Comparison of ENCODE assay signal across 16 cellular contexts in the genomic region with DNA sequence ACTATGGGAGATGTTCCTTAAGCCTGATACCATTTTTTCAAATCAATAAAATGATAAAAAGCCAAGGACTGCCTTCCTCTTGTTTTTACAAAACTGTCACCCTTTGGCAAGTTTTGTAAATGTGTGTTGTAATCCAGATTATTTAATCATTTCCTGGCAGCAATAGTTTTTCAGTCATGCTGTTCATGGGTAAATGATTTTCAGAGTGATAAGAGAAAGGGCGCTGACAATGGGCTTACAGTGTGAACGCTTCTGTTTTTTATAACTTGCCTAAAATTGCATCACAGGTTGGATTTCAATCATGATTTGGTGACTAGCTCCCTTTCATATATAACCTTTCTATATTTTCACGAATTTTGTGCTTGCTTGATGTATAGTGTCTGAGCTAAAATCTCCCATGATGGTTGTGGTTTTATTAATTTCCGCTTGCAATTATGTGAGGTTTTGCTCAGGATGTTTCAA. TPM values are rescaled to one million over a fixed set of nuclear protein-coding genes. Genes with fewer than 3 reads are reported as not detected.
DNase-seq lines count a peak whose midpoint lies in the region; ATAC-seq and TF ChIP-seq lines count a peak whose summit lies in the region.
"Had no signal": no experiment of that assay in that cellular context is flagged by ENCODE, and none has a peak within 500 bp of the region (broad histone marks: within the 10 kb centered on the region; RNA-seq: fewer than 3 reads in every experiment).

No MANE protein-coding gene starts in this region.

- no peak overlapping the region for H3K9ac ChIP-seq in mucosa of rectum (ENCODE audit: low read depth in 1 of 2, low read length in 2 of 2)

- peak overlapping the region; percentile 36 for H3K4me2 ChIP-seq in DOHH2 (ENCODE audit: low read length)

- DNase-seq in NOMO-1 treated with dmso at 0.1 percent for 144 hours (lab: John Stamatoyannopoulos, UW; ENCODE audit: unreplicated experiment), result peak; percentile 2
- peak; percentile 52 for DNase-seq in central memory CD4-positive, alpha-beta T cell
- no peak for DNase-seq in immature natural killer cell
- no peak for DNase-seq in DMS79 treated with DMSO at 0.1 percent for 48 hours (lab: John Stamatoyannopoulos, UW)
- DNase-seq in medulla oblongata (ENCODE audit: extremely low spot score), result no peak
- DNase-seq: activated CD4-positive, alpha-beta memory T cell treated with anti-CD3 and anti-CD28 coated beads, Interleukin-2, amount 10 ng/mL, durations not matched to agents 7 days and 5 days; dermis blood vessel endothelial cell; HFFc6; NCI-H2029 treated with DMSO at 0.1 percent for 48 hours; substantia nigra had no signal

- peaks cover 23% of the 10 kb centered on the region for H3K4me1 ChIP-seq in DOHH2 (ENCODE audit: control insufficient read depth, low read length)
- peaks cover 24 to 38% of the 10 kb centered on the region in 2 donors for H3K4me1 ChIP-seq in mucosa of rectum (ENCODE audit: control insufficient read depth in 2 of 2, insufficient read depth in 2 of 2, low read length in 2 of 2)

- no peak for TF ChIP-seq CTCF in DOHH2 (IDR thresholded peaks at IDR 0.05; ENCODE audit: low read depth, low read length, poor library complexity, severe bottlenecking)

- peaks cover 0 to 2% (median 0%) of the 10 kb centered on the region in 6 donors for H3K9me3 Mint-ChIP-seq in immature natural killer cell
- H3K9me3 Mint-ChIP-seq: activated CD4-positive, alpha-beta memory T cell treated with anti-CD3 and anti-CD28 coated beads, Interleukin-2, amount 10 ng/mL, durations not matched to agents 7 days and 5 days; activated naive CD4-positive, alpha-beta T cell treated with anti-CD3 and anti-CD28 coated beads, Interleukin-2, amount 50 U/mL, for 24 hours; HFFc6 had no signal

- ATAC-seq in GM19467 (IDR thresholded peaks at IDR 0.05; ENCODE audit: unreplicated experiment), result no peak
- ATAC-seq: K562 had no signal

- no peaks in the 10 kb centered on the region for H3F3A ChIP-seq in DOHH2 (ENCODE audit: control insufficient read depth, insufficient read depth)

- H3K36me3 Mint-ChIP-seq in immature natural killer cell, result no peaks in the 10 kb centered on the region
- H3K36me3 Mint-ChIP-seq: activated naive CD4-positive, alpha-beta T cell treated with anti-CD3 and anti-CD28 coated beads, Interleukin-2, amount 50 U/mL, for 24 hours; CD14-positive monocyte had no signal

- H3K9me3 ChIP-seq in DOHH2 (ENCODE audit: control insufficient read depth, insufficient read depth, low read length) (no peaks in the 10 kb centered on the region), mucosa of rectum (ENCODE audit: control insufficient read depth in 2 of 2, low read length in 2 of 2) (no peaks in the 10 kb centered on the region)

- H4K20me1 ChIP-seq in DOHH2 (ENCODE audit: control insufficient read depth, insufficient read depth, low read depth, low read length), result no peaks in the 10 kb centered on the region

- H3K27ac Mint-ChIP-seq in immature natural killer cell, result peak overlapping the region in 1 of 6 donors; percentile 8
- H3K27ac Mint-ChIP-seq: activated CD4-positive, alpha-beta memory T cell treated with anti-CD3 and anti-CD28 coated beads, Interleukin-2, amount 10 ng/mL, durations not matched to agents 7 days and 5 days; activated naive CD4-positive, alpha-beta T cell treated with anti-CD3 and anti-CD28 coated beads, Interleukin-2, amount 50 U/mL, for 24 hours; HFFc6 had no signal

- H3K79me2 ChIP-seq in DOHH2 (ENCODE audit: control insufficient read depth, low read length), result no peaks in the 10 kb centered on the region

- H3K9me2 ChIP-seq in DOHH2 (replicated peaks; ENCODE audit: control insufficient read depth, low read length), result no peaks in the 10 kb centered on the region

- peaks cover 19 to 21% of the 10 kb centered on the region in 2 donors for H3K4me1 Mint-ChIP-seq in immature natural killer cell

- H3K4me3 ChIP-seq in DOHH2 (ENCODE audit: low read length) (no peak overlapping the region), mucosa of rectum (ENCODE audit: low read length in 2 of 2) (peak overlapping the region in 1 of 2 donors; percentile 4)
- H3K4me3 ChIP-seq: K562 had no signal

- H3K27me3 ChIP-seq in DOHH2 (ENCODE audit: control insufficient read depth, low read length) (peaks cover 38% of the 10 kb centered on the region), mucosa of rectum (ENCODE audit: control insufficient read depth in 2 of 2, insufficient read depth in 2 of 2, low read length in 2 of 2) (no peaks in the 10 kb centered on the region)

- peaks cover 2 to 8% (median 8%) of the 10 kb centered on the region in 3 donors for H3K27me3 Mint-ChIP-seq in immature natural killer cell (ENCODE audit: low read depth in 3 of 3)

- H3K27ac ChIP-seq in DOHH2 (ENCODE audit: low read depth, low read length) (no peak overlapping the region), mucosa of rectum (ENCODE audit: low read depth in 2 of 2, low read length in 2 of 2) (peak overlapping the region; percentile 11 to 40)

- H3K4me3 Mint-ChIP-seq in immature natural killer cell, result peak overlapping the region in 1 of 5 donors; percentile 56
- H3K4me3 Mint-ChIP-seq: activated CD4-positive, alpha-beta memory T cell treated with anti-CD3 and anti-CD28 coated beads, Interleukin-2, amount 10 ng/mL, durations not matched to agents 7 days and 5 days; activated naive CD4-positive, alpha-beta T cell treated with anti-CD3 and anti-CD28 coated beads, Interleukin-2, amount 50 U/mL, for 24 hours; HFFc6 had no signal

- H3K36me3 ChIP-seq in DOHH2 (ENCODE audit: control insufficient read depth, low read length), result no peaks in the 10 kb centered on the region
- H3K36me3 ChIP-seq in mucosa of rectum (ENCODE audit: control insufficient read depth in 2 of 2, insufficient read depth in 2 of 2, low read length in 2 of 2), result no peaks in the 10 kb centered on the region

RNA-seq across cellular contexts. Expression of gene DMBT1, which starts 19.0 kb away (rescaled TPM):
- polyA plus RNA-seq in immature natural killer cell, result not detected
- polyA plus RNA-seq: CD14-positive monocyte had no signal

Comparison
In these comparisons a context has a peak if more than half of its experiments do, and no peak if none do; other contexts are left out.
1. DNase-seq: peak in NOMO-1 treated with dmso at 0.1 percent for 144 hours (single experiment) and central memory CD4-positive, alpha-beta T cell (single experiment); none in immature natural killer cell (0 of 3), DMS79 treated with DMSO at 0.1 percent for 48 hours (single experiment) and medulla oblongata (single experiment).